ENCODE assay signal across 20 cellular contexts in the genomic region with DNA sequence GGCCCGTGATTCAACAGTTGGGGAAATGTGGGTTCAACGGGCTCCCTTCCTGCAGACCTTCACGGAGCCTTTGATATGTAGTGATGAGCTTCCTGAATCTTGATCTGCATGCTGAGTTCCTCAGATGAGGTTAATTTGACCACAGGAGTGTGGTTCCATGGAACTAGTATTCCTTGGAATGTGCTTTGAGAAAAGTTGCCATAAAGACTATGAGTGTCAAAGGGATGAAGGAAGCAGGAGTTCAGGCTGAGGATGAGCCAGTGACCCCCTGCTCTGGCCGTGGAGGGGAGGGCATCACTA.
DNase-seq lines count a peak whose midpoint lies in the region; ATAC-seq and TF ChIP-seq lines count a peak whose summit lies in the region.
"Had no signal": no experiment of that assay in that cellular context is flagged by ENCODE, and none has a peak within 500 bp of the region (broad histone marks: within the 10 kb centered on the region; RNA-seq: fewer than 3 reads in every experiment).

No MANE protein-coding gene starts in this region.

- H3K27ac ChIP-seq in CD4-positive, CD25-positive, alpha-beta regulatory T cell (ENCODE audit: insufficient read depth, low read length, poor library complexity, severe bottlenecking) = no peak overlapping the region
- peak overlapping the region; percentile 97 for H3K27ac ChIP-seq in Karpas-422 (ENCODE audit: low read length)
- H3K27ac ChIP-seq: breast epithelium, Peyer's patch, vagina had no signal

- peaks cover 99% of the 10 kb centered on the region for H3K79me2 ChIP-seq in Karpas-422 (ENCODE audit: low read length)

- in situ Hi-C loops in astrocyte of the spinal cord (cut with HindIII; ENCODE audit: low sequenced_read_pairs) = no loop called here

- peak overlapping the region; percentile 55 for H3K9ac ChIP-seq in Karpas-422 (ENCODE audit: low read length)

- H3K4me2 ChIP-seq in Karpas-422 (ENCODE audit: low read depth, low read length, poor library complexity, severe bottlenecking) = peak overlapping the region; percentile 59

- H3K9me3 Mint-ChIP-seq in CD4-positive, CD25-positive, alpha-beta regulatory T cell = no peaks in the 10 kb centered on the region
- H3K9me3 Mint-ChIP-seq in nephron progenitor cell = no peaks in the 10 kb centered on the region

- peak overlapping the region; percentile 17 for H3K4me3 ChIP-seq in CD4-positive, CD25-positive, alpha-beta regulatory T cell (ENCODE audit: low read depth, low read length)
- H3K4me3 ChIP-seq in Karpas-422 (ENCODE audit: low read length) (peak overlapping the region; percentile 39), astrocyte of the spinal cord (ENCODE audit: low read depth, low read length) (no peak overlapping the region)
- H3K4me3 ChIP-seq: breast epithelium, left ventricle myocardium inferior, Peyer's patch, vagina had no signal

- H3K9me2 ChIP-seq in Karpas-422 (replicated peaks; ENCODE audit: insufficient read depth, low read length) = no peaks in the 10 kb centered on the region

- no peaks in the 10 kb centered on the region for H3K9me3 ChIP-seq in CD4-positive, CD25-positive, alpha-beta regulatory T cell (ENCODE audit: control insufficient read depth in 2 of 2, low read length in 2 of 2)
- H3K9me3 ChIP-seq in Karpas-422 (ENCODE audit: low read length) = no peaks in the 10 kb centered on the region
- H3K9me3 ChIP-seq: breast epithelium, left ventricle myocardium inferior, Peyer's patch, vagina had no signal

- H3K27me3 Mint-ChIP-seq in CD4-positive, CD25-positive, alpha-beta regulatory T cell = no peaks in the 10 kb centered on the region
- H3K27me3 Mint-ChIP-seq in nephron progenitor cell (ENCODE audit: low read depth, poor library complexity) = no peaks in the 10 kb centered on the region

- H2AFZ ChIP-seq in Karpas-422 (ENCODE audit: low read length) = no peak overlapping the region

- H3K36me3 Mint-ChIP-seq in CD4-positive, CD25-positive, alpha-beta regulatory T cell = peaks cover 4% of the 10 kb centered on the region
- H3K36me3 Mint-ChIP-seq in nephron progenitor cell (ENCODE audit: low read depth) = peaks cover 32% of the 10 kb centered on the region

- TF ChIP-seq CTCF in astrocyte of the spinal cord (IDR thresholded peaks at IDR 0.05; ENCODE audit: low read depth, low read length) (no peak), nephron progenitor cell (IDR thresholded peaks at IDR 0.05) (no peak)

- peaks cover 3% of the 10 kb centered on the region for H3K36me3 ChIP-seq in CD4-positive, CD25-positive, alpha-beta regulatory T cell (ENCODE audit: control insufficient read depth, insufficient read depth, low read length)
- H3K36me3 ChIP-seq in Karpas-422 (ENCODE audit: insufficient read depth, low read length) = no peaks in the 10 kb centered on the region; the same call in 1 of the 2 replicates
- H3K36me3 ChIP-seq: breast epithelium, left ventricle myocardium inferior, Peyer's patch, vagina had no signal

- peaks cover 21% of the 10 kb centered on the region for H3K4me1 ChIP-seq in CD4-positive, CD25-positive, alpha-beta regulatory T cell (ENCODE audit: control insufficient read depth, insufficient read depth, low read length, poor library complexity, severe bottlenecking)
- peaks cover 96% of the 10 kb centered on the region for H3K4me1 ChIP-seq in Karpas-422 (ENCODE audit: low read length)
- H3K4me1 ChIP-seq: vagina had no signal

- no peaks in the 10 kb centered on the region for H4K20me1 ChIP-seq in Karpas-422 (ENCODE audit: insufficient read depth, low read depth, low read length)

- H3K4me1 Mint-ChIP-seq in CD4-positive, CD25-positive, alpha-beta regulatory T cell = peaks cover 21 to 91% (median 71%) of the 10 kb centered on the region in 4 donors
- H3K4me1 Mint-ChIP-seq in nephron progenitor cell = peaks cover 100% of the 10 kb centered on the region

- peak overlapping the region; percentile 65 to 84 (median 70) for H3K27ac Mint-ChIP-seq in CD4-positive, CD25-positive, alpha-beta regulatory T cell
- peak overlapping the region; percentile 99 for H3K27ac Mint-ChIP-seq in nephron progenitor cell

- no peak for DNase-seq in CD4-positive, CD25-positive, alpha-beta regulatory T cell
- DNase-seq in Karpas-422 = no peak
- peak; percentile 45 for DNase-seq in astrocyte of the spinal cord (ENCODE audit: low read depth, low spot score)
- DNase-seq in nephron progenitor cell = no peak
- no peak for DNase-seq in NCI-H524 (lab: John Stamatoyannopoulos, UW)
- DNase-seq in superior temporal gyrus (ENCODE audit: extremely low spot score) = no peak
- DNase-seq: activated CD4-positive, alpha-beta T cell treated with anti-CD3 and anti-CD28 coated beads for 4 hours; activated naive CD4-positive, alpha-beta T cell treated with anti-CD3 and anti-CD28 coated beads, Interleukin-2, amount 50 U/mL, for 16 hours; Calu3; GDM1; left ventricle myocardium inferior; NCI-H1436 treated with DMSO at 0.1 percent for 48 hours; NCI-H82; Peyer's patch; stimulated activated naive CD8-positive, alpha-beta T cell treated with anti-CD3 and anti-CD28 coated beads, Interleukin-15, Interleukin-2, amounts not matched to agents 100 U/mL and 50 U/mL, for 24 hours; T1000 had no signal

- peak overlapping the region in 2 of 4 donors; percentile 20 to 32 for H3K4me3 Mint-ChIP-seq in CD4-positive, CD25-positive, alpha-beta regulatory T cell
- H3K4me3 Mint-ChIP-seq in nephron progenitor cell = peak overlapping the region; percentile 50

- no peaks in the 10 kb centered on the region for H3K27me3 ChIP-seq in CD4-positive, CD25-positive, alpha-beta regulatory T cell (ENCODE audit: control insufficient read depth, insufficient read depth, low read length)
- no peaks in the 10 kb centered on the region for H3K27me3 ChIP-seq in Karpas-422 (ENCODE audit: low read length)
- H3K27me3 ChIP-seq: breast epithelium, Peyer's patch, vagina had no signal

- ATAC-seq in CD4-positive, CD25-positive, alpha-beta regulatory T cell (ENCODE audit: low read depth in 2 of 2) = no peak
- ATAC-seq in HG02870 (IDR thresholded peaks at IDR 0.05; ENCODE audit: unreplicated experiment) (no peak), GM18502 (IDR thresholded peaks at IDR 0.05; ENCODE audit: poor library complexity, unreplicated experiment) (no peak)
